Comparison of ENCODE assay signal across 23 cellular contexts in genomic region chr5:2896371-2897275, GRCh38.
DNase-seq lines count a peak whose midpoint lies in the region; ATAC-seq and TF ChIP-seq lines count a peak whose summit lies in the region.
"Had no signal": no experiment of that assay in that cellular context is flagged by ENCODE, and none has a peak within 500 bp of the region (broad histone marks: within the 10 kb centered on the region; RNA-seq: fewer than 3 reads in every experiment).

No MANE protein-coding gene starts in this region.

- 77 to 86% methylated on average over 27 to 29 of the region's 29 CpGs for WGBS in testis, 2 donors

- H3K36me3 Mint-ChIP-seq in activated naive CD8-positive, alpha-beta T cell treated with anti-CD3 and anti-CD28 coated beads, Interleukin-2, amount 50 U/mL, for 24 hours (ENCODE audit: low read depth) = no peaks in the 10 kb centered on the region
- H3K36me3 Mint-ChIP-seq: CD8-positive, alpha-beta memory T cell had no signal

- H3K4me1 ChIP-seq in right atrium auricular region (no peaks in the 10 kb centered on the region), testis (no peaks in the 10 kb centered on the region)
- H3K4me1 ChIP-seq: HAP-1, Peyer's patch, SJCRH30 had no signal

- peaks cover under 1% of the 10 kb centered on the region for H3K9me3 Mint-ChIP-seq in activated naive CD8-positive, alpha-beta T cell treated with anti-CD3 and anti-CD28 coated beads, Interleukin-2, amount 50 U/mL, for 24 hours

- no peaks in the 10 kb centered on the region for H3K36me3 ChIP-seq in right atrium auricular region
- no peaks in the 10 kb centered on the region for H3K36me3 ChIP-seq in testis (ENCODE audit: low read depth, missing control alignments)
- H3K36me3 ChIP-seq: HAP-1, MG63, Peyer's patch, SJCRH30 had no signal

- no peak overlapping the region for H3K4me3 ChIP-seq in right atrium auricular region
- H3K4me3 ChIP-seq in testis = no peak overlapping the region
- H3K4me3 ChIP-seq: HAP-1, K562, MG63, Peyer's patch, SJCRH30 had no signal

- H3K9me3 ChIP-seq in right atrium auricular region (no peaks in the 10 kb centered on the region), testis (no peaks in the 10 kb centered on the region)
- H3K9me3 ChIP-seq: HAP-1, MG63, Peyer's patch, SJCRH30 had no signal

- intact Hi-C loops in left ventricle myocardium superior (cut with micrococcal nuclease) = no loop called here
- intact Hi-C loops in testis (cut with DNase I; ENCODE audit: low total_unique reads) = no loop called here

- no peaks in the 10 kb centered on the region for H3K27me3 Mint-ChIP-seq in activated naive CD8-positive, alpha-beta T cell treated with anti-CD3 and anti-CD28 coated beads, Interleukin-2, amount 50 U/mL, for 24 hours
- H3K27me3 Mint-ChIP-seq: CD8-positive, alpha-beta memory T cell had no signal

- no peak for TF ChIP-seq POLR2A in testis (IDR thresholded peaks at IDR 0.05)

- no peak overlapping the region for H3K4me3 Mint-ChIP-seq in activated naive CD8-positive, alpha-beta T cell treated with anti-CD3 and anti-CD28 coated beads, Interleukin-2, amount 50 U/mL, for 24 hours
- H3K4me3 Mint-ChIP-seq: CD8-positive, alpha-beta memory T cell had no signal

- no peak for TF ChIP-seq CTCF in right atrium auricular region (IDR thresholded peaks at IDR 0.05)
- TF ChIP-seq CTCF in testis (IDR thresholded peaks at IDR 0.05) = no peak

- no peak for ATAC-seq in left ventricle myocardium superior
- no peak for ATAC-seq in activated naive CD8-positive, alpha-beta T cell treated with anti-CD3 and anti-CD28 coated beads, Interleukin-2, amount 50 U/mL, for 24 hours
- ATAC-seq: K562 had no signal

- no peak overlapping the region for H3K27ac Mint-ChIP-seq in activated naive CD8-positive, alpha-beta T cell treated with anti-CD3 and anti-CD28 coated beads, Interleukin-2, amount 50 U/mL, for 24 hours

- no peaks in the 10 kb centered on the region for H3K4me1 Mint-ChIP-seq in activated naive CD8-positive, alpha-beta T cell treated with anti-CD3 and anti-CD28 coated beads, Interleukin-2, amount 50 U/mL, for 24 hours

- H3K27ac ChIP-seq in right atrium auricular region (no peak overlapping the region), testis (no peak overlapping the region)
- H3K27ac ChIP-seq: C4-2B, Peyer's patch, SJCRH30 had no signal

- DNase-seq in right atrium auricular region (ENCODE audit: low spot score) (peak; percentile 52), left ventricle myocardium superior (no peak), mesenteric fat pad (ENCODE audit: low spot score) (peak; percentile 67), testis (peak; percentile 11), NCI-H2029 treated with DMSO at 0.1 percent for 48 hours (lab: John Stamatoyannopoulos, UW) (no peak), SK-N-DZ (ENCODE audit: low spot score) (no peak)
- no peak for DNase-seq in activated naive CD8-positive, alpha-beta T cell treated with anti-CD3 and anti-CD28 coated beads, Interleukin-2, amount 50 U/mL, for 24 hours
- DNase-seq: 8988T; Calu3; CD8-positive, alpha-beta memory T cell; DMS153; MG63; NCI-H1048; NCI-H1417 treated with DMSO at 0.1 percent for 48 hours; NCI-H187; NCI-H226; NCI-H510A treated with DMSO at 0.1 percent for 48 hours; NCI-H774; Peyer's patch; SJCRH30 had no signal

- H3K27me3 ChIP-seq in right atrium auricular region (no peaks in the 10 kb centered on the region), testis (no peaks in the 10 kb centered on the region)
- H3K27me3 ChIP-seq: MG63, Peyer's patch, SJCRH30 had no signal

Comparison
In these comparisons a context has a peak if more than half of its experiments do, and no peak if none do; other contexts are left out.
1. DNase-seq: peak in right atrium auricular region (single experiment), mesenteric fat pad (single experiment) and testis (single experiment); none in left ventricle myocardium superior (single experiment), activated naive CD8-positive, alpha-beta T cell treated with anti-CD3 and anti-CD28 coated beads, Interleukin-2, amount 50 U/mL, for 24 hours (single experiment), NCI-H2029 treated with DMSO at 0.1 percent for 48 hours (single experiment) and SK-N-DZ (single experiment).